In genomic region chr6:105753184-105754097, GRCh38 we compare ENCODE assay signal across 15 cellular contexts.
A peak's percentile ranks its signal among the peaks of the same experiment; 100 is the strongest.
DNase-seq lines count a peak whose midpoint lies in the region; ATAC-seq and TF ChIP-seq lines count a peak whose summit lies in the region.
"Had no signal": no experiment of that assay in that cellular context is flagged by ENCODE, and none has a peak within 500 bp of the region (broad histone marks: within the 10 kb centered on the region; RNA-seq: fewer than 3 reads in every experiment).

No MANE protein-coding gene starts in this region.

- H2AFZ ChIP-seq in SK-N-SH (ENCODE audit: low read depth) = no peak overlapping the region

- no peaks in the 10 kb centered on the region for H4K20me1 ChIP-seq in SK-N-SH (ENCODE audit: insufficient read depth)

- no peak for TF ChIP-seq POLR2A in suprapubic skin (IDR thresholded peaks at IDR 0.05)

- peak; percentile 41; the same call in 1 of the 3 replicates for ATAC-seq in SK-N-SH treated with all-trans-retinoic acid at 6 μM for 48 hours
- ATAC-seq in RWPE2 (ENCODE audit: low read depth) = 0 out of 3 replicates have a peak, but pooled peaks have one; percentile 38
- peak; percentile 18 for ATAC-seq in foreskin keratinocyte
- no peak for ATAC-seq in GM18909 (IDR thresholded peaks at IDR 0.05; ENCODE audit: poor library complexity, unreplicated experiment)
- no peak for ATAC-seq in HG03139 (IDR thresholded peaks at IDR 0.05; ENCODE audit: unreplicated experiment)
- ATAC-seq in HG03442 (IDR thresholded peaks at IDR 0.05; ENCODE audit: unreplicated experiment) = no peak
- ATAC-seq: activated T-helper 17 cell treated with anti-CD3 and anti-CD28 coated beads, Interleukin-2, amount 50 U/mL, for 72 hours; naive thymus-derived CD8-positive, alpha-beta T cell had no signal

- DNase-seq in SK-N-SH (no peak), RWPE2 (ENCODE audit: low spot score) (no peak), foreskin keratinocyte (no peak), suprapubic skin (ENCODE audit: low spot score in 2 of 2) (no peak)
- DNase-seq: central memory CD4-positive, alpha-beta T cell; islet precursor cell; Kasumi-1; naive thymus-derived CD8-positive, alpha-beta T cell; NCI-H524 had no signal

- no peaks in the 10 kb centered on the region for H3K36me3 ChIP-seq in SK-N-SH (replicated peaks in 1 of 2; ENCODE audit: control insufficient read depth in 1 of 2, insufficient read depth in 2 of 2, low read length in 1 of 2)
- no peaks in the 10 kb centered on the region for H3K36me3 ChIP-seq in RWPE2 (ENCODE audit: low read depth)
- no peaks in the 10 kb centered on the region for H3K36me3 ChIP-seq in suprapubic skin

- no peak for TF ChIP-seq CTCF in SK-N-SH (IDR thresholded peaks at IDR 0.05)
- no peak for TF ChIP-seq CTCF in RWPE2 (IDR thresholded peaks at IDR 0.05; ENCODE audit: poor library complexity, severe bottlenecking)
- TF ChIP-seq CTCF in foreskin keratinocyte (conservative IDR thresholded peaks at IDR 0.05) = no peak
- TF ChIP-seq CTCF in suprapubic skin (IDR thresholded peaks at IDR 0.05) = no peak

- H3K27me3 ChIP-seq in SK-N-SH (ENCODE audit: insufficient read depth) (no peaks in the 10 kb centered on the region), RWPE2 (ENCODE audit: insufficient read depth, poor library complexity, severe bottlenecking) (no peaks in the 10 kb centered on the region), foreskin keratinocyte (no peaks in the 10 kb centered on the region), suprapubic skin (no peaks in the 10 kb centered on the region)

- H3K4me2 ChIP-seq in SK-N-SH = no peak overlapping the region

- CTCF ChIA-PET in SK-N-SH (lab: Yijun Ruan, JAX) = no interaction called here

- H3K4me3 ChIP-seq in SK-N-SH (ENCODE audit: low read depth in 2 of 2, low read length in 1 of 2) (no peak overlapping the region), RWPE2 (ENCODE audit: severe bottlenecking) (no peak overlapping the region), suprapubic skin (no peak overlapping the region)
- H3K4me3 ChIP-seq: SK-N-MC had no signal

- no peaks in the 10 kb centered on the region for H3K79me2 ChIP-seq in SK-N-SH (ENCODE audit: insufficient read depth)

- no peaks in the 10 kb centered on the region for H3F3A ChIP-seq in SK-N-SH (replicated peaks; ENCODE audit: insufficient read depth)

- POLR2A ChIA-PET in SK-N-SH (lab: Yijun Ruan, JAX) = no interaction called here

- H3K27ac ChIP-seq in SK-N-SH (ENCODE audit: low read depth in 2 of 2, low read length in 1 of 2) = no peak overlapping the region
- no peak overlapping the region for H3K27ac ChIP-seq in RWPE2 (ENCODE audit: poor library complexity, severe bottlenecking)
- peak overlapping the region; percentile 87 for H3K27ac ChIP-seq in foreskin keratinocyte
- peak overlapping the region; percentile 22 for H3K27ac ChIP-seq in suprapubic skin
- H3K27ac ChIP-seq: SK-N-MC had no signal

- no peaks in the 10 kb centered on the region for H3K9me2 ChIP-seq in SK-N-SH

- 65% methylated on average over 14 of the region's 14 CpGs for WGBS in SK-N-SH (ENCODE audit: low lambda C conversion rate)
- 45% methylated on average over 14 of the region's 14 CpGs for WGBS in suprapubic skin

- no peak overlapping the region for H3K9ac ChIP-seq in SK-N-SH

- no peak for TF ChIP-seq RAD21 in SK-N-SH (IDR thresholded peaks at IDR 0.05; ENCODE audit: low read length)

- H3K9me3 ChIP-seq in SK-N-SH (no peaks in the 10 kb centered on the region), RWPE2 (ENCODE audit: severe bottlenecking) (no peaks in the 10 kb centered on the region), suprapubic skin (no peaks in the 10 kb centered on the region)

- no peak for TF ChIP-seq EP300 in SK-N-SH (IDR thresholded peaks at IDR 0.05; ENCODE audit: borderline replicate concordance in 1 of 2, low read depth in 1 of 2, low read length in 1 of 2)
- no peak for TF ChIP-seq EP300 in suprapubic skin (IDR thresholded peaks at IDR 0.05)

- no peaks in the 10 kb centered on the region for H3K4me1 ChIP-seq in SK-N-SH (ENCODE audit: control insufficient read depth in 1 of 2, insufficient read depth in 2 of 2, low read depth in 1 of 2, low read length in 1 of 2)
- no peaks in the 10 kb centered on the region for H3K4me1 ChIP-seq in RWPE2 (ENCODE audit: insufficient read depth, poor library complexity, severe bottlenecking)
- peaks cover 15% of the 10 kb centered on the region for H3K4me1 ChIP-seq in foreskin keratinocyte
- peaks cover 28% of the 10 kb centered on the region for H3K4me1 ChIP-seq in suprapubic skin

TF ChIP-seq in SK-N-SH treated with all-trans-retinoic acid at 6 μM for 48 hours, 23 proteins besides CTCF, POLR2A, EP300 and RAD21 (continues in another document):
- TF ChIP-seq TSHZ2 (CRISPR knock-in tag; IDR thresholded peaks at IDR 0.05) (no peak), ZFP3 (CRISPR knock-in tag; IDR thresholded peaks at IDR 0.05) (no peak), ZNF8 (CRISPR knock-in tag; IDR thresholded peaks at IDR 0.05) (no peak)

TF ChIP-seq in SK-N-SH, 30 proteins besides CTCF, POLR2A, EP300 and RAD21:
- TF ChIP-seq SMC3 (IDR thresholded peaks at IDR 0.05; ENCODE audit: low read depth, low read length) = no peak

Comparison
In these comparisons a context has a peak if more than half of its experiments do, and no peak if none do; other contexts are left out.
1. ATAC-seq: peak in SK-N-SH treated with all-trans-retinoic acid at 6 μM for 48 hours (single experiment), RWPE2 (single experiment) and foreskin keratinocyte (single experiment); none in GM18909 (single experiment), HG03139 (single experiment) and HG03442 (single experiment).
2. H3K27ac ChIP-seq: peak in foreskin keratinocyte (single experiment) and suprapubic skin (single experiment); none in SK-N-SH (0 of 2) and RWPE2 (single experiment).